In the genomic region with DNA sequence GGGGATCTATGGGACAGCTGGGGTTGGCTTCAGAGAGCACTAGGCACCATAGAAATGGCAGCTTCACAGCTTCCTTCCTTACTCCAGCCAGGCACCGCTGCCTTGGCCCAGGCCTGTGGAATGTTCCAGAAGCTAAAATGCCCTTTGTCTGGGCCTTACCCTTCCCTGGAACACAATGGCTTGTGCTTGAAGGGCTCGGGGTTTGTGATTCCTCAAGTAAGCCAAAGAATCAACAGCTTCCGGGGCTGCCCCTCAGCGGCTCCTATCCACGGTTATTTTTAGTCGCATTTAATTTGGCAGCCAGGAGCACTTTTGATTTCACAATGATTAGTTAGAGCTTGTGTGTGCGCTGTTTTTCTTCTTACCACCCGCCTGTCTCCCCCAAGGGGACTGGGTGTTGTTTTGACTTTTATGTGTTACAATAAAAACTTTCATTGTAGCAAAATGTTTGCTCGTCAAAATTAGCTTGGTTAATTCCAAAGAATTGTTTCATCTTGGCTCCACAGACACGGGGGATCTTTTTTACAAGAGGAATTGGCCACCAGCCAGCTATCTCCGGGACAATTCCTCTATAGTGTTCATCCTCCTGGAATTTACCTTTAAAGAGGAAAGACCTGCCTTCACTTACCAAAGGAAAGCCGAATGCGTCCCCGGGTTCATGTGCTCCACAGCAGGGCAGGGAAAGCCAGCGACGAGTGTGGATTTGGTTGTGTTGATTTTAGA, we compare ENCODE assay signal across 8 cellular contexts.
DNase-seq lines count a peak whose midpoint lies in the region; ATAC-seq and TF ChIP-seq lines count a peak whose summit lies in the region.

No MANE protein-coding gene starts in this region.

- H3K36me3 Mint-ChIP-seq in activated CD8-positive, alpha-beta memory T cell treated with anti-CD3 and anti-CD28 coated beads, Interleukin-2, amount 10 ng/mL, durations not matched to agents 7 days and 5 days = peaks cover 4% of the 10 kb centered on the region
- H3K36me3 Mint-ChIP-seq in activated naive CD8-positive, alpha-beta T cell treated with anti-CD3 and anti-CD28 coated beads, Interleukin-2, amount 50 U/mL, for 24 hours (ENCODE audit: low read depth) = no peaks in the 10 kb centered on the region

- no peak for ATAC-seq in activated CD8-positive, alpha-beta memory T cell treated with anti-CD3 and anti-CD28 coated beads, Interleukin-2, amount 10 ng/mL, durations not matched to agents 7 days and 5 days
- no peak for ATAC-seq in activated naive CD8-positive, alpha-beta T cell treated with anti-CD3 and anti-CD28 coated beads, Interleukin-2, amount 50 U/mL, for 24 hours
- ATAC-seq in upper lobe of right lung = peak; percentile 68

- intact Hi-C loops in upper lobe of right lung (cut with DNase I) = no loop called here

- no peaks in the 10 kb centered on the region for H3K9me3 ChIP-seq in upper lobe of right lung

- peak overlapping the region; percentile 83 for H3K27ac Mint-ChIP-seq in activated CD8-positive, alpha-beta memory T cell treated with anti-CD3 and anti-CD28 coated beads, Interleukin-2, amount 10 ng/mL, durations not matched to agents 7 days and 5 days
- peak overlapping the region; percentile 44 for H3K27ac Mint-ChIP-seq in activated naive CD8-positive, alpha-beta T cell treated with anti-CD3 and anti-CD28 coated beads, Interleukin-2, amount 50 U/mL, for 24 hours

- no peak for DNase-seq in activated CD8-positive, alpha-beta memory T cell treated with anti-CD3 and anti-CD28 coated beads, Interleukin-2, amount 10 ng/mL, durations not matched to agents 7 days and 5 days
- no peak for DNase-seq in activated CD8-positive, alpha-beta memory T cell treated with anti-CD3 and anti-CD28 coated beads, Interleukin-2, amount 50 U/mL, for 48 hours
- DNase-seq in activated naive CD8-positive, alpha-beta T cell treated with anti-CD3 and anti-CD28 coated beads, Interleukin-2, amount 50 U/mL, for 24 hours = no peak
- DNase-seq in iris pigment epithelial cell (ENCODE audit: low read depth) (peak; percentile 79), upper lobe of right lung (peak; percentile 71), activated gamma-delta T cell (lab: John Stamatoyannopoulos, UW) (no peak), HuH-7.5 (ENCODE audit: low spot score) (no peak)
- no peak for DNase-seq in stimulated activated CD4-positive, alpha-beta T cell treated with anti-CD3 and anti-CD28 coated beads, Interleukin-2, amount 100 ng/mL, for 48 hours

- H3K27ac ChIP-seq in upper lobe of right lung = no peak overlapping the region

- peaks cover 18% of the 10 kb centered on the region for H3K4me1 Mint-ChIP-seq in activated CD8-positive, alpha-beta memory T cell treated with anti-CD3 and anti-CD28 coated beads, Interleukin-2, amount 10 ng/mL, durations not matched to agents 7 days and 5 days
- peaks cover 18% of the 10 kb centered on the region for H3K4me1 Mint-ChIP-seq in activated naive CD8-positive, alpha-beta T cell treated with anti-CD3 and anti-CD28 coated beads, Interleukin-2, amount 50 U/mL, for 24 hours

- H3K4me3 Mint-ChIP-seq in activated CD8-positive, alpha-beta memory T cell treated with anti-CD3 and anti-CD28 coated beads, Interleukin-2, amount 10 ng/mL, durations not matched to agents 7 days and 5 days = no peak overlapping the region
- H3K4me3 Mint-ChIP-seq in activated naive CD8-positive, alpha-beta T cell treated with anti-CD3 and anti-CD28 coated beads, Interleukin-2, amount 50 U/mL, for 24 hours = no peak overlapping the region

- no peak for TF ChIP-seq CTCF in upper lobe of right lung (IDR thresholded peaks at IDR 0.05)

- peaks cover 29% of the 10 kb centered on the region for H3K4me1 ChIP-seq in upper lobe of right lung

- H3K27me3 Mint-ChIP-seq in activated CD8-positive, alpha-beta memory T cell treated with anti-CD3 and anti-CD28 coated beads, Interleukin-2, amount 10 ng/mL, durations not matched to agents 7 days and 5 days = peaks cover 21% of the 10 kb centered on the region
- peaks cover 6% of the 10 kb centered on the region for H3K27me3 Mint-ChIP-seq in activated naive CD8-positive, alpha-beta T cell treated with anti-CD3 and anti-CD28 coated beads, Interleukin-2, amount 50 U/mL, for 24 hours

- H3K9me3 Mint-ChIP-seq in activated CD8-positive, alpha-beta memory T cell treated with anti-CD3 and anti-CD28 coated beads, Interleukin-2, amount 10 ng/mL, durations not matched to agents 7 days and 5 days (ENCODE audit: low read depth) = no peaks in the 10 kb centered on the region
- no peaks in the 10 kb centered on the region for H3K9me3 Mint-ChIP-seq in activated naive CD8-positive, alpha-beta T cell treated with anti-CD3 and anti-CD28 coated beads, Interleukin-2, amount 50 U/mL, for 24 hours

- no peaks in the 10 kb centered on the region for H3K36me3 ChIP-seq in upper lobe of right lung

- H3K4me3 ChIP-seq in upper lobe of right lung = no peak overlapping the region

- no peaks in the 10 kb centered on the region for H3K27me3 ChIP-seq in upper lobe of right lung

- CTCF ChIA-PET in activated CD8-positive, alpha-beta memory T cell treated with anti-CD3 and anti-CD28 coated beads, Interleukin-2, amount 10 ng/mL, durations not matched to agents 7 days and 5 days (lab: Charles Lee) = interaction anchor here (0.9 to 1.7 kb wide), 7 partner anchors 13 to 562 kb away, joined by 3 to 8 read pairs (median 4); partner anchors contain the start of gene TLE3

Comparison
In these comparisons a context has a peak if more than half of its experiments do, and no peak if none do; other contexts are left out.
1. DNase-seq: peak in iris pigment epithelial cell (single experiment) and upper lobe of right lung (single experiment); none in activated CD8-positive, alpha-beta memory T cell treated with anti-CD3 and anti-CD28 coated beads, Interleukin-2, amount 10 ng/mL, durations not matched to agents 7 days and 5 days (single experiment), activated CD8-positive, alpha-beta memory T cell treated with anti-CD3 and anti-CD28 coated beads, Interleukin-2, amount 50 U/mL, for 48 hours (single experiment), activated naive CD8-positive, alpha-beta T cell treated with anti-CD3 and anti-CD28 coated beads, Interleukin-2, amount 50 U/mL, for 24 hours (single experiment), activated gamma-delta T cell (single experiment), stimulated activated CD4-positive, alpha-beta T cell treated with anti-CD3 and anti-CD28 coated beads, Interleukin-2, amount 100 ng/mL, for 48 hours (0 of 2) and HuH-7.5 (single experiment).